Comparison of ENCODE assay signal across 1 cellular context in the genomic region with DNA sequence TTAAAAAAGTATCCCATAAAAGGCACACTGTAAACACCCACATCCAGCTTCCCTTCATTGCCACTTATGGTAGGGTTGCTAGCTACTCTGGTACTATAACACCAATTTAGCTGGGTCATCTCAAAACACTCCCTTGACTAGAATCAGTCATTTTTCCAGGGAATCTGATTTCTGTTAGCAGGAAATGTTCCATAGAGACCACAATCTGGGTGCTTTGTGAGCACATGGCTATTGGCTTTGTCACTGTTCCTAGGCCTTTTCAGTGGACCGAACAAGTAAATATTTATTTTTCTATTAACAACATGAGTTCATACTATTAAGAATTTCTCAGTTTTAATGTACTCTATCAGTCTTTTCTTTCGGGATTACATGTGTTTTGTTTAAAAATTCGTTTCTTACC.
TF ChIP-seq lines count a peak whose summit lies in the region.

No MANE protein-coding gene starts in this region.

TF ChIP-seq in HepG2, 621 proteins besides CTCF, POLR2A, EP300 and RAD21 (continued from another document):
- TF ChIP-seq, protein P1, sequence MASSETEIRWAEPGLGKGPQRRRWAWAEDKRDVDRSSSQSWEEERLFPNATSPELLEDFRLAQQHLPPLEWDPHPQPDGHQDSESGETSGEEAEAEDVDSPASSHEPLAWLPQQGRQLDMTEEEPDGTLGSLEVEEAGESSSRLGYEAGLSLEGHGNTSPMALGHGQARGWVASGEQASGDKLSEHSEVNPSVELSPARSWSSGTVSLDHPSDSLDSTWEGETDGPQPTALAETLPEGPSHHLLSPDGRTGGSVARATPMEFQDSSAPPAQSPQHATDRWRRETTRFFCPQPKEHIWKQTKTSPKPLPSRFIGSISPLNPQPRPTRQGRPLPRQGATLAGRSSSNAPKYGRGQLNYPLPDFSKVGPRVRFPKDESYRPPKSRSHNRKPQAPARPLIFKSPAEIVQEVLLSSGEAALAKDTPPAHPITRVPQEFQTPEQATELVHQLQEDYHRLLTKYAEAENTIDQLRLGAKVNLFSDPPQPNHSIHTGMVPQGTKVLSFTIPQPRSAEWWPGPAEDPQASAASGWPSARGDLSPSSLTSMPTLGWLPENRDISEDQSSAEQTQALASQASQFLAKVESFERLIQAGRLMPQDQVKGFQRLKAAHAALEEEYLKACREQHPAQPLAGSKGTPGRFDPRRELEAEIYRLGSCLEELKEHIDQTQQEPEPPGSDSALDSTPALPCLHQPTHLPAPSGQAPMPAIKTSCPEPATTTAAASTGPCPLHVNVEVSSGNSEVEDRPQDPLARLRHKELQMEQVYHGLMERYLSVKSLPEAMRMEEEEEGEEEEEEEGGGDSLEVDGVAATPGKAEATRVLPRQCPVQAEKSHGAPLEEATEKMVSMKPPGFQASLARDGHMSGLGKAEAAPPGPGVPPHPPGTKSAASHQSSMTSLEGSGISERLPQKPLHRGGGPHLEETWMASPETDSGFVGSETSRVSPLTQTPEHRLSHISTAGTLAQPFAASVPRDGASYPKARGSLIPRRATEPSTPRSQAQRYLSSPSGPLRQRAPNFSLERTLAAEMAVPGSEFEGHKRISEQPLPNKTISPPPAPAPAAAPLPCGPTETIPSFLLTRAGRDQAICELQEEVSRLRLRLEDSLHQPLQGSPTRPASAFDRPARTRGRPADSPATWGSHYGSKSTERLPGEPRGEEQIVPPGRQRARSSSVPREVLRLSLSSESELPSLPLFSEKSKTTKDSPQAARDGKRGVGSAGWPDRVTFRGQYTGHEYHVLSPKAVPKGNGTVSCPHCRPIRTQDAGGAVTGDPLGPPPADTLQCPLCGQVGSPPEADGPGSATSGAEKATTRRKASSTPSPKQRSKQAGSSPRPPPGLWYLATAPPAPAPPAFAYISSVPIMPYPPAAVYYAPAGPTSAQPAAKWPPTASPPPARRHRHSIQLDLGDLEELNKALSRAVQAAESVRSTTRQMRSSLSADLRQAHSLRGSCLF (CRISPR knock-in tag; IDR thresholded peaks at IDR 0.05; ENCODE audit: borderline replicate concordance), result no peak
- TF ChIP-seq WIZ (CRISPR knock-in tag; IDR thresholded peaks at IDR 0.05) (no peak), ZBTB20 (CRISPR knock-in tag; IDR thresholded peaks at IDR 0.05; ENCODE audit: borderline replicate concordance, low read depth) (no peak), SIX4 (CRISPR knock-in tag; IDR thresholded peaks at IDR 0.05) (no peak), KMT2A (CRISPR knock-in tag; IDR thresholded peaks at IDR 0.05) (no peak)
